In the genomic region with DNA sequence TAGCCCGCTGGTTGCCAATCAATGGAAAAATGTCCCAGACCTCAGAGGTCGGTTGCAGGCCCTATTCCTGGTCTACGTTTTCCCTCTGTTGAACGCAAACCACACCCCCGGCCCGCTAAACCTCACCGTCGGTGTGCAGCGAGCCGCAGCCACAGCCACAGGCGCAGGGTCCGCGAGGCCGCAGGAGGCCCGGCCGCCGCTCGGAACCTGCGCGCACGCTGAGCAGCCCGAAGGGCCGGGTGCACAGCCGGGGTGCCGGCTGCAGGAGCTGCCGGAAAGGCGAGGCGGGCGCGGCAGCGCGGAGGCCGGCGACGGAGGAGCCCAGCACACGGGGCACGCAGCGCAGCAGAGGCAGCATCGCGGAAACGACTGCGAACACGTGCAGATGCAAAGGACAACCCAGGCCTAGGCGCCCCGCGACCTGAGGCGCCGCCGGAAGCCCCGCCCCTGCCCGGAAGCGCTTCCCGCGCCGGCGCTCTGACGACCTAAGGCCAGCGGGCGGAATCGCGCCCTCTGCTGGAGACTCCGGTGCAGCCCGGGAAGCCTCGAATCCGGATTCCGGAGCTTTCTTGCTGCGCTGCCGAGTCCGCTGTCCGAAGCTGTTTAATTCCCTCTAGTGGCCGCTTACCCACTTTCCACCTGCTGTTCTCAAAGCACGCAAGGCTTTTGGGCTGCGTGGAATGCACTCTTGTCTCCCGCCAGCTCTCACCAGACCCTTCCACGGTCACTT, we compare ENCODE assay signal across 8 cellular contexts. TPM values are rescaled to one million over a fixed set of nuclear protein-coding genes. Genes with fewer than 3 reads are reported as not detected.
A peak's percentile ranks its signal among the peaks of the same experiment; 100 is the strongest.
DNase-seq lines count a peak whose midpoint lies in the region; ATAC-seq, FAIRE-seq and TF ChIP-seq lines count a peak whose summit lies in the region.

A gene with protein sequence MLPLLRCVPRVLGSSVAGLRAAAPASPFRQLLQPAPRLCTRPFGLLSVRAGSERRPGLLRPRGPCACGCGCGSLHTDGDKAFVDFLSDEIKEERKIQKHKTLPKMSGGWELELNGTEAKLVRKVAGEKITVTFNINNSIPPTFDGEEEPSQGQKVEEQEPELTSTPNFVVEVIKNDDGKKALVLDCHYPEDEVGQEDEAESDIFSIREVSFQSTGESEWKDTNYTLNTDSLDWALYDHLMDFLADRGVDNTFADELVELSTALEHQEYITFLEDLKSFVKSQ (minus strand): TSS at position 440 of the 730 bp plus-strand sequence. CDS start 82 bp downstream, at position 358.

- DNase-seq in GM12891 (ENCODE audit: insufficient read length, low spot score) = peak; percentile 88
- DNase-seq in NCI-H1436 treated with DMSO at 0.1 percent for 48 hours (lab: John Stamatoyannopoulos, UW) = peak; percentile 23
- peak; percentile 85 for DNase-seq in amniotic epithelial cell (ENCODE audit: low read depth)
- DNase-seq in left ventricle myocardium inferior = peak; percentile 93
- peak; percentile 87 for DNase-seq in prostate gland (ENCODE audit: low spot score)

- H3K27ac ChIP-seq in left ventricle myocardium inferior (replicated peaks) (peak within 1 kb of the TSS; percentile 87), prostate gland (peak within 1 kb of the TSS; percentile 60 to 71), urinary bladder (ENCODE audit: low read depth) (no peak within 1 kb of the TSS)

- intact Hi-C loops in T-helper 1 cell treated with Interleukin-12 subunit alpha and Interleukin-12 subunit beta and Interleukin-4 antibody, amounts not matched to agents 30 ng/mL and 1 ng/mL, for 36 hours (cut with micrococcal nuclease) = loop anchor here (1.0 to 5.0 kb wide), 7 partner anchors 20 to 1003 kb away; a partner anchor contains a TSS
- intact Hi-C loops in left ventricle myocardium inferior (cut with micrococcal nuclease) = no loop called here
- intact Hi-C loops in prostate gland (cut with DNase I) = loop anchor here (5.0 kb wide), 1 partner anchor 192 kb away; no protein-coding TSS in a partner anchor

- TF ChIP-seq POLR2A in GM12891 (IDR thresholded peaks at IDR 0.05; ENCODE audit: low read depth, low read length) = peak; percentile 85
- no peak for TF ChIP-seq POLR2A in prostate gland (IDR thresholded peaks at IDR 0.05)

- TF ChIP-seq CTCF in left ventricle myocardium inferior (IDR thresholded peaks at IDR 0.05; ENCODE audit: borderline replicate concordance) = peak; percentile 100
- TF ChIP-seq CTCF in prostate gland (IDR thresholded peaks at IDR 0.05) = peak; percentile 91 to 100 (median 99)

- H3K4me1 ChIP-seq in left ventricle myocardium inferior = peaks cover 40% of the 10 kb centered on the region
- H3K4me1 ChIP-seq in prostate gland (replicated peaks) = peaks cover 9% of the 10 kb centered on the region
- H3K4me1 ChIP-seq in urinary bladder (ENCODE audit: insufficient read depth) = no peaks in the 10 kb centered on the region

- under 1% methylated on average over 75 of the region's 75 CpGs for WGBS in prostate gland
- WGBS in urinary bladder = under 1% methylated on average over 75 of the region's 75 CpGs

- no peaks in the 10 kb centered on the region for H3K9me3 ChIP-seq in left ventricle myocardium inferior (replicated peaks)
- H3K9me3 ChIP-seq in prostate gland = no peaks in the 10 kb centered on the region

- H3K36me3 ChIP-seq in left ventricle myocardium inferior = peaks cover 44% of the 10 kb centered on the region
- no peaks in the 10 kb centered on the region for H3K36me3 ChIP-seq in prostate gland
- no peaks in the 10 kb centered on the region for H3K36me3 ChIP-seq in urinary bladder (ENCODE audit: insufficient read depth)

- peak; percentile 94 for ATAC-seq in HG02798 (IDR thresholded peaks at IDR 0.05; ENCODE audit: poor library complexity, unreplicated experiment)

- H3K4me3 ChIP-seq in left ventricle myocardium inferior (peak within 1 kb of the TSS; percentile 86), prostate gland (peak within 1 kb of the TSS; percentile 80 to 92), urinary bladder (ENCODE audit: low read depth, low read length) (peak within 1 kb of the TSS; percentile 99)

- H3K27me3 ChIP-seq in left ventricle myocardium inferior (ENCODE audit: low read depth) = no peaks in the 10 kb centered on the region
- no peaks in the 10 kb centered on the region for H3K27me3 ChIP-seq in prostate gland (replicated peaks; ENCODE audit: insufficient read depth)

- FAIRE-seq in GM12891 (lab: Jason Lieb, UNC) = peak; percentile 94

TF ChIP-seq in GM12891, 5 proteins besides CTCF, POLR2A, EP300 and RAD21:
- TF ChIP-seq PAX5 (IDR thresholded peaks at IDR 0.05; ENCODE audit: insufficient read depth, low read length, severe bottlenecking) (peak; percentile 59), TAF1 (IDR thresholded peaks at IDR 0.05; ENCODE audit: low read depth, low read length) (peak; percentile 65; the same call in 1 of the 2 replicates), POLR2AphosphoS5 (IDR thresholded peaks at IDR 0.05; ENCODE audit: low read depth, low read length) (peak; percentile 84), SPI1 (IDR thresholded peaks at IDR 0.05; ENCODE audit: low read depth, low read length) (no peak), POU2F2 (IDR thresholded peaks at IDR 0.05; ENCODE audit: low read depth, low read length) (0 out of 2 replicates have a peak, but pooled peaks have one; percentile 10)

RNA-seq across cellular contexts. Expression of the gene that starts here (rescaled TPM):
- polyA plus RNA-seq in GM12891 (2012; ENCODE audit: low read depth, missing spikeins) = 331 TPM
- total RNA-seq in T-helper 1 cell treated with Interleukin-12 subunit alpha and Interleukin-12 subunit beta and Interleukin-4 antibody, amounts not matched to agents 30 ng/mL and 1 ng/mL, for 36 hours = 156 and 164 TPM in 2 replicates
- total RNA-seq in left ventricle myocardium inferior (124 TPM), prostate gland (100 to 1,000 TPM; 140 to 146 TPM), urinary bladder (94.9 TPM)
- polyA plus RNA-seq in urinary bladder = 108 TPM

Comparison
In these comparisons a context has a peak if more than half of its experiments do, and no peak if none do; other contexts are left out.
1. DNase-seq: peak in every context shown above with its lines; median percentile 93 in left ventricle myocardium inferior; 88 in GM12891; 87 in prostate gland; 85 in amniotic epithelial cell; 23 in NCI-H1436 treated with DMSO at 0.1 percent for 48 hours.